Comparison of ENCODE assay signal across 1 cellular context in genomic region chr7:75421798-75422710, GRCh38. TPM values are rescaled to one million over a fixed set of nuclear protein-coding genes. Genes with fewer than 3 reads are reported as not detected.
"Had no signal": no experiment of that assay in that cellular context is flagged by ENCODE, and none has a peak within 500 bp of the region (broad histone marks: within the 10 kb centered on the region; RNA-seq: fewer than 3 reads in every experiment).

No MANE protein-coding gene starts in this region.

RNA-seq across cellular contexts. Expression of gene TRIM73, which starts 26.6 kb away (rescaled TPM):
- total RNA-seq: kidney epithelial cell had no signal
